Comparison of ENCODE assay signal across 10 cellular contexts in genomic region chr6:84093405-84094049, GRCh38. TPM values are rescaled to one million over a fixed set of nuclear protein-coding genes. Genes with fewer than 3 reads are reported as not detected.
DNase-seq lines count a peak whose midpoint lies in the region; ATAC-seq, FAIRE-seq and TF ChIP-seq lines count a peak whose summit lies in the region.
"Had no signal": no experiment of that assay in that cellular context is flagged by ENCODE, and none has a peak within 500 bp of the region (broad histone marks: within the 10 kb centered on the region; RNA-seq: fewer than 3 reads in every experiment).

No MANE protein-coding gene starts in this region.

- no peaks in the 10 kb centered on the region for H3K27me3 ChIP-seq in HepG2 (ENCODE audit: control insufficient read depth in 1 of 2, insufficient read depth in 2 of 2, low read length in 2 of 2)
- no peaks in the 10 kb centered on the region for H3K27me3 ChIP-seq in H7 (ENCODE audit: control insufficient read depth, insufficient read depth, low read length)

- H2AFZ ChIP-seq in OCI-LY7 (ENCODE audit: low read length): peak overlapping the region; percentile 31; the same call in 1 of the 2 replicates
- H2AFZ ChIP-seq in HepG2 (ENCODE audit: low read length): no peak overlapping the region

- H3K4me1 ChIP-seq in OCI-LY7 (ENCODE audit: insufficient read depth, low read length, poor library complexity, severe bottlenecking) (peaks cover 8% of the 10 kb centered on the region), HepG2 (ENCODE audit: insufficient read depth, low read length) (peaks cover 26% of the 10 kb centered on the region)

- no peak overlapping the region for H3K27ac ChIP-seq in OCI-LY7 (ENCODE audit: low read depth, low read length, poor library complexity, severe bottlenecking)
- no peak overlapping the region for H3K27ac ChIP-seq in HepG2 (ENCODE audit: extremely low read length, insufficient read depth, low read length)

- WGBS in HepG2 (ENCODE audit: low lambda C conversion rate): 52% methylated on average over 3 of the region's 3 CpGs

- H3K36me3 ChIP-seq in OCI-LY7 (ENCODE audit: insufficient read depth, low read length) (no peaks in the 10 kb centered on the region), HepG2 (replicated peaks in 1 of 2; ENCODE audit: control insufficient read depth in 1 of 2, insufficient read depth in 2 of 2, low read length in 2 of 2) (no peaks in the 10 kb centered on the region), H7 (replicated peaks; ENCODE audit: control insufficient read depth, insufficient read depth, low read length) (no peaks in the 10 kb centered on the region)

- DNase-seq in OCI-LY7 (ENCODE audit: low spot score): peak; percentile 24
- no peak for DNase-seq in left colon
- DNase-seq in HepG2 (ENCODE audit: low spot score): no peak
- DNase-seq in glomerular visceral epithelial cell (ENCODE audit: extremely low spot score): no peak
- DNase-seq in H7: no peak
- no peak for DNase-seq in mesenteric fat pad (ENCODE audit: low spot score)
- DNase-seq: endodermal cell, NCI-H446 treated with DMSO at 0.1 percent for 48 hours had no signal

- TF ChIP-seq RAD21 in HepG2 (CRISPR knock-in tag; IDR thresholded peaks at IDR 0.05): no peak

- no peaks in the 10 kb centered on the region for H3K79me2 ChIP-seq in OCI-LY7 (ENCODE audit: insufficient read depth, low read depth, low read length)
- no peaks in the 10 kb centered on the region for H3K79me2 ChIP-seq in HepG2 (ENCODE audit: insufficient read depth, low read length)

- H3K9me2 ChIP-seq in OCI-LY7 (ENCODE audit: insufficient read depth, low read length): no peaks in the 10 kb centered on the region; the same call in 1 of the 2 replicates

- TF ChIP-seq CTCF in OCI-LY7 (conservative IDR thresholded peaks at IDR 0.05; ENCODE audit: low read length): no peak
- no peak for TF ChIP-seq CTCF in HepG2 (CRISPR knock-in tag; IDR thresholded peaks at IDR 0.05)

- H3K4me2 ChIP-seq in OCI-LY7 (ENCODE audit: low read length): 0 out of 2 replicates have a peak overlapping the region, but pooled peaks have one; percentile 12
- H3K4me2 ChIP-seq in HepG2 (ENCODE audit: low read depth, low read length): no peak overlapping the region

- intact Hi-C loops in OCI-LY7 (cut with micrococcal nuclease; ENCODE audit: unreplicated experiment) (no loop called here), left colon (cut with DNase I, micrococcal nuclease) (no loop called here), HepG2 (cut with micrococcal nuclease; ENCODE audit: unreplicated experiment) (no loop called here)

- H3K4me3 ChIP-seq in OCI-LY7 (ENCODE audit: low read depth, low read length, poor library complexity, severe bottlenecking): no peak overlapping the region
- H3K4me3 ChIP-seq in HepG2 (replicated peaks in 1 of 3; ENCODE audit: insufficient read depth in 1 of 3, low read depth in 2 of 3, low read length in 3 of 3): no peak overlapping the region
- H3K4me3 ChIP-seq in H7 (ENCODE audit: insufficient read depth, low read depth, low read length): no peak overlapping the region

- ATAC-seq in GM18502 (IDR thresholded peaks at IDR 0.05; ENCODE audit: poor library complexity, unreplicated experiment): peak; percentile 80
- peak; percentile 52 for ATAC-seq in HG02852 (IDR thresholded peaks at IDR 0.05; ENCODE audit: unreplicated experiment)
- peak; percentile 99 for ATAC-seq in left colon
- no peak for ATAC-seq in HepG2

- H3K9ac ChIP-seq in HepG2 (ENCODE audit: insufficient read depth, low read depth, low read length): no peak overlapping the region

- POLR2A ChIA-PET in OCI-LY7 (lab: Charles Lee) (no interaction called here), HepG2 (lab: Yijun Ruan, JAX) (no interaction called here)

- CTCF ChIA-PET in OCI-LY7 (lab: Charles Lee; ENCODE audit: unreplicated experiment): no interaction called here
- CTCF ChIA-PET in HepG2 (lab: Yijun Ruan, JAX; ENCODE audit: low intra/inter-chr PET ratio, low total read pairs): no interaction called here

- no peak for FAIRE-seq in HepG2 (lab: Jason Lieb, UNC)

- TF ChIP-seq EP300 in HepG2 (IDR thresholded peaks at IDR 0.05; ENCODE audit: low read depth in 2 of 2, low read length in 2 of 2): no peak
- no peak for TF ChIP-seq EP300 in HepG2 (CRISPR knock-in tag; IDR thresholded peaks at IDR 0.05; ENCODE audit: borderline replicate concordance)

- no peak for TF ChIP-seq POLR2A in HepG2 (IDR thresholded peaks at IDR 0.05; ENCODE audit: insufficient read depth in 1 of 2, low read depth in 2 of 2, low read length in 2 of 2)

- in situ Hi-C loops in HepG2 (cut with HindIII; ENCODE audit: extremely low pct_ligation_motif_present, low pct_unique_long_range_greater_than_20kb): no loop called here

- H3K9me3 ChIP-seq in OCI-LY7 (ENCODE audit: low read length) (no peaks in the 10 kb centered on the region), HepG2 (ENCODE audit: low read length) (no peaks in the 10 kb centered on the region)

- no peaks in the 10 kb centered on the region for H4K20me1 ChIP-seq in OCI-LY7 (ENCODE audit: insufficient read depth, low read length)
- no peaks in the 10 kb centered on the region for H4K20me1 ChIP-seq in HepG2 (ENCODE audit: insufficient read depth, low read length)

- BruUV-seq in OCI-LY7 (replicated peaks; lab: Mats Ljungman, UMichigan) (no TSS peak), HepG2 (replicated peaks; lab: Mats Ljungman, UMichigan) (no TSS peak)

TF ChIP-seq in HepG2, 621 proteins besides CTCF, POLR2A, EP300 and RAD21:
- TF ChIP-seq RFX5 (IDR thresholded peaks at IDR 0.05; ENCODE audit: low read depth, low read length): no peak
- TF ChIP-seq ZNF296 (CRISPR knock-in tag; conservative IDR thresholded peaks at IDR 0.05): no peak

RNA-seq across cellular contexts. Expression of gene MRAP2, which starts 60.0 kb away (rescaled TPM):
- not detected in 2 replicates for total RNA-seq in OCI-LY7 (2014; rRNA removed; shearing (Covaris generic))
- total RNA-seq in OCI-LY7 (2022) (not detected in 2 replicates), left colon (1 to 10 TPM; 8.5 to 9.2 TPM), HepG2 (2016; rRNA removed; fragmentation: Illumina TruSeq; extraction: Trizol) (3.5 and 3.8 TPM in 2 replicates), mesenteric fat pad (0.16 TPM)
- total RNA-seq in HepG2 (2016; cell fraction: cytosol; rRNA removed; fragmentation: Illumina TruSeq; extraction: Trizol; ENCODE audit: low read depth): 2.3 and 3.0 TPM in 2 replicates
- 3.6 TPM in 2 replicates for total RNA-seq in HepG2 (2016; cell fraction: insoluble cytoplasmic fraction; rRNA removed; fragmentation: Illumina TruSeq; extraction: Trizol)
- 4.7 and 5.5 TPM in 2 replicates for total RNA-seq in HepG2 (2016; cell fraction: membrane; rRNA removed; fragmentation: Illumina TruSeq; extraction: Trizol)
- total RNA-seq in HepG2 (2016; cell fraction: nucleus; rRNA removed; fragmentation: Illumina TruSeq; extraction: Trizol): 1.9 and 2.2 TPM in 2 replicates
- 0.33 and 0.68 TPM in 2 replicates for polyA plus RNA-seq in HepG2 (2011; rRNA removed)
- 0.36 and 0.68 TPM in 2 replicates for polyA plus RNA-seq in HepG2 (2011; cell fraction: cytosol; rRNA removed)
- polyA plus RNA-seq in HepG2 (2011; cell fraction: nucleus; rRNA removed): 0.21 and 0.29 TPM in 2 replicates
- polyA plus RNA-seq in HepG2 (2012): 0.16 and 0.21 TPM in 2 replicates
- polyA plus RNA-seq in HepG2 (2016; cell fraction: cytosol; fragmentation: Illumina TruSeq; extraction: Trizol; ENCODE audit: low read depth): 2.0 and 2.2 TPM in 2 replicates
- polyA plus RNA-seq in HepG2 (2016; cell fraction: insoluble cytoplasmic fraction; fragmentation: Illumina TruSeq; extraction: Trizol; ENCODE audit: low read depth): 2.8 and 3.1 TPM in 2 replicates
- 4.2 TPM in 2 replicates for polyA plus RNA-seq in HepG2 (2016; cell fraction: membrane; fragmentation: Illumina TruSeq; extraction: Trizol; ENCODE audit: low read depth)
- polyA plus RNA-seq in HepG2 (2016; cell fraction: nucleus; fragmentation: Illumina TruSeq; extraction: Trizol; ENCODE audit: insufficient read depth, low read depth): 2.6 and 2.8 TPM in 2 replicates
- polyA minus RNA-seq in HepG2 (2011; rRNA and poly(A)+ RNA removed; ENCODE audit: low replicate concordance): 0.34 TPM in 1 of 2 replicates, not detected in the other
- 0.30 TPM in 1 of 2 replicates, not detected in the other for polyA minus RNA-seq in HepG2 (2011; cell fraction: cytosol; rRNA and poly(A)+ RNA removed)
- 0.25 and 0.26 TPM in 2 replicates for polyA minus RNA-seq in HepG2 (2011; cell fraction: nucleus; rRNA and poly(A)+ RNA removed)
- total RNA-seq in H7 (2014; rRNA removed; shearing (Covaris generic)): 4.2 and 4.7 TPM in 2 replicates
